1 cellular context compared by ENCODE assay signal in genomic region chr7:1458676-1459511, GRCh38.
TF ChIP-seq lines count a peak whose summit lies in the region.

Gene MICALL2, minus strand, starts transcription at chr7:1459470. Its CDS starts 144 bp downstream, at chr7:1459326.

TF ChIP-seq in H1, 55 proteins besides CTCF, POLR2A, EP300 and RAD21 (continued from another document):
- TF ChIP-seq RNF2 (IDR thresholded peaks at IDR 0.05; ENCODE audit: borderline replicate concordance, low read depth, low read length, missing control alignments, poor library complexity, severe bottlenecking), result no peak
- peak; percentile 82 for TF ChIP-seq PHF8 (conservative IDR thresholded peaks at IDR 0.05; ENCODE audit: low read depth, low read length)
